11 cellular contexts compared by ENCODE assay signal in genomic region chr2:230124792-230125452, GRCh38. TPM values are rescaled to one million over a fixed set of nuclear protein-coding genes. Genes with fewer than 3 reads are reported as not detected.
DNase-seq lines count a peak whose midpoint lies in the region; ATAC-seq and TF ChIP-seq lines count a peak whose summit lies in the region.
"Had no signal": no experiment of that assay in that cellular context is flagged by ENCODE, and none has a peak within 500 bp of the region (broad histone marks: within the 10 kb centered on the region; RNA-seq: fewer than 3 reads in every experiment).

No MANE protein-coding gene starts in this region.

- no peak overlapping the region for H2BK12ac ChIP-seq in mesenchymal stem cell (ENCODE audit: low read length in 2 of 2)

- no peak overlapping the region for H2AK5ac ChIP-seq in mesenchymal stem cell (ENCODE audit: low read length, severe bottlenecking)

- no peak for TF ChIP-seq EP300 in suprapubic skin (IDR thresholded peaks at IDR 0.05)

- DNase-seq in NB4 (ENCODE audit: low read depth) (peak; percentile 95), left ventricle myocardium superior (peak; percentile 37), mesenchymal stem cell (no peak), suprapubic skin (ENCODE audit: low spot score in 2 of 2) (no peak), germinal center (ENCODE audit: low spot score) (no peak)
- DNase-seq in activated CD4-positive, alpha-beta T cell treated with anti-CD3 and anti-CD28 coated beads, Interleukin-2, amount 50 U/mL, for 48 hours = no peak
- DNase-seq: foreskin keratinocyte had no signal

- peak overlapping the region; percentile 55 to 90 (median 79) for H3K4me2 ChIP-seq in BLaER1 treated with 17β-estradiol and CSF1 and Interleukin-3, amounts not matched to agents 10 nM and 100 nM
- H3K4me2 ChIP-seq in mesenchymal stem cell (ENCODE audit: low read length, poor library complexity, severe bottlenecking) = no peak overlapping the region

- H3K4ac ChIP-seq in mesenchymal stem cell (ENCODE audit: low read depth in 1 of 2, low read length in 2 of 2) = no peak overlapping the region

- no peak overlapping the region for H2AFZ ChIP-seq in mesenchymal stem cell (ENCODE audit: low read depth, low read length)

- no peak overlapping the region for H4K8ac ChIP-seq in mesenchymal stem cell (ENCODE audit: low read length)

- H3K27ac ChIP-seq in BLaER1 treated with 17β-estradiol and CSF1 and Interleukin-3, amounts not matched to agents 10 nM and 100 nM = peak overlapping the region in 9 of 11 experiments; percentile 44 to 72 (median 60); a peak in 18 of 22 replicates
- H3K27ac ChIP-seq in mesenchymal stem cell (ENCODE audit: low read length, poor library complexity, severe bottlenecking) = no peak overlapping the region
- H3K27ac ChIP-seq in suprapubic skin = no peak overlapping the region
- H3K27ac ChIP-seq: foreskin keratinocyte, vagina had no signal

- no peak overlapping the region for H2BK15ac ChIP-seq in mesenchymal stem cell (ENCODE audit: low read depth, poor library complexity, severe bottlenecking)

- no peak overlapping the region for H2BK5ac ChIP-seq in mesenchymal stem cell (ENCODE audit: low read depth, low read length, poor library complexity, severe bottlenecking)

- peak overlapping the region in 5 of 10 experiments; percentile 6 to 47 (median 31); a peak in 7 of 20 replicates for H3K4me3 ChIP-seq in BLaER1 treated with 17β-estradiol and CSF1 and Interleukin-3, amounts not matched to agents 10 nM and 100 nM
- H3K4me3 ChIP-seq in NB4 (ENCODE audit: low read depth, low read length) (peak overlapping the region; percentile 51), mesenchymal stem cell (ENCODE audit: insufficient read depth in 1 of 2, low read depth in 1 of 2, low read length in 2 of 2) (no peak overlapping the region), suprapubic skin (no peak overlapping the region)
- H3K4me3 ChIP-seq: HAP-1, vagina had no signal

- no peaks in the 10 kb centered on the region for H3K27me3 ChIP-seq in BLaER1 treated with 17β-estradiol and CSF1 and Interleukin-3, amounts not matched to agents 10 nM and 100 nM
- no peaks in the 10 kb centered on the region for H3K27me3 ChIP-seq in mesenchymal stem cell (ENCODE audit: control insufficient read depth in 1 of 2, insufficient read depth in 1 of 2, low read length in 2 of 2)
- no peaks in the 10 kb centered on the region for H3K27me3 ChIP-seq in suprapubic skin
- H3K27me3 ChIP-seq: vagina had no signal

- no peak overlapping the region for H4K91ac ChIP-seq in mesenchymal stem cell (ENCODE audit: low read length)

- H3K36me3 ChIP-seq in BLaER1 treated with 17β-estradiol and CSF1 and Interleukin-3, amounts not matched to agents 10 nM and 100 nM = no peaks in the 10 kb centered on the region
- no peaks in the 10 kb centered on the region for H3K36me3 ChIP-seq in mesenchymal stem cell (ENCODE audit: control insufficient read depth in 1 of 2, insufficient read depth in 2 of 2, low read depth in 1 of 2, low read length in 2 of 2)
- no peaks in the 10 kb centered on the region for H3K36me3 ChIP-seq in suprapubic skin
- H3K36me3 ChIP-seq: HAP-1, vagina had no signal

- TF ChIP-seq POLR2A in NB4 (IDR thresholded peaks at IDR 0.05; ENCODE audit: extremely low read depth, insufficient read length) (no peak), suprapubic skin (IDR thresholded peaks at IDR 0.05) (no peak)

- H3K9ac ChIP-seq in BLaER1 treated with 17β-estradiol and CSF1 and Interleukin-3, amounts not matched to agents 10 nM and 100 nM = peak overlapping the region in 7 of 11 experiments; percentile 3 to 55 (median 38); a peak in 13 of 22 replicates
- no peak overlapping the region for H3K9ac ChIP-seq in mesenchymal stem cell (ENCODE audit: low read length)

- intact Hi-C loops in left ventricle myocardium superior (cut with micrococcal nuclease) = no loop called here

- ATAC-seq in GM21447 (IDR thresholded peaks at IDR 0.05; ENCODE audit: unreplicated experiment) (peak; percentile 77), left ventricle myocardium superior (peak; percentile 33)
- ATAC-seq: foreskin keratinocyte had no signal

- no peak overlapping the region for H3K23ac ChIP-seq in mesenchymal stem cell (ENCODE audit: low read length in 2 of 2)

- H3K9me3 ChIP-seq in BLaER1 treated with 17β-estradiol and CSF1 and Interleukin-3, amounts not matched to agents 10 nM and 100 nM (replicated peaks in 1 of 11) = peaks cover 0 to 22% (median 14%) of the 10 kb centered on the region in 11 experiments; a peak in 17 of 22 replicates
- H3K9me3 ChIP-seq in mesenchymal stem cell (ENCODE audit: control insufficient read depth, low read length) (peaks cover 3% of the 10 kb centered on the region), suprapubic skin (no peaks in the 10 kb centered on the region)
- H3K9me3 ChIP-seq: HAP-1, vagina had no signal

- no peak overlapping the region for H2BK120ac ChIP-seq in mesenchymal stem cell (ENCODE audit: low read depth, low read length)

- H4K20me1 ChIP-seq in BLaER1 treated with 17β-estradiol and CSF1 and Interleukin-3, amounts not matched to agents 10 nM and 100 nM = no peaks in the 10 kb centered on the region

- no peaks in the 10 kb centered on the region for H3K79me1 ChIP-seq in mesenchymal stem cell (replicated peaks; ENCODE audit: low read length, poor library complexity, severe bottlenecking)

- H3K4me1 ChIP-seq in BLaER1 treated with 17β-estradiol and CSF1 and Interleukin-3, amounts not matched to agents 10 nM and 100 nM = peaks cover 38 to 44% (median 41%) of the 10 kb centered on the region in 10 experiments
- H3K4me1 ChIP-seq in mesenchymal stem cell (ENCODE audit: control insufficient read depth, insufficient read depth, low read depth, low read length) (peaks cover 2% of the 10 kb centered on the region), suprapubic skin (peaks cover 16% of the 10 kb centered on the region)
- H3K4me1 ChIP-seq: foreskin keratinocyte, HAP-1 had no signal

- WGBS in mesenchymal stem cell = 74% methylated on average over 10 of the region's 10 CpGs
- 54% methylated on average over 10 of the region's 10 CpGs for WGBS in suprapubic skin

- H3K14ac ChIP-seq in mesenchymal stem cell (ENCODE audit: low read length in 2 of 2) = no peak overlapping the region

- TF ChIP-seq CTCF in NB4 (IDR thresholded peaks at IDR 0.05; ENCODE audit: low read depth, low read length) (no peak), suprapubic skin (IDR thresholded peaks at IDR 0.05) (no peak)

- no peak overlapping the region for H3K18ac ChIP-seq in mesenchymal stem cell (ENCODE audit: low read depth in 1 of 2, low read length in 2 of 2)

RNA-seq across cellular contexts. Expression of gene SLC16A14, which starts 56.2 kb away (rescaled TPM):
- 4.0 TPM for total RNA-seq in left ventricle myocardium superior
- polyA plus RNA-seq in mesenchymal stem cell (2013, experiment 1 of 2) = 2.2 TPM
- polyA plus RNA-seq in mesenchymal stem cell (2013, experiment 2 of 2) = 2.3 TPM
- 10 to 100 TPM in 3 of 4 donors, 1 to 10 TPM in 1; 9.2 to 18.2 (median 11.6) TPM for total RNA-seq in suprapubic skin

Comparison
In these comparisons a context has a peak if more than half of its experiments do, and no peak if none do; other contexts are left out.
1. H3K27ac ChIP-seq: peak in BLaER1 treated with 17β-estradiol and CSF1 and Interleukin-3, amounts not matched to agents 10 nM and 100 nM (9 of 11); none in mesenchymal stem cell (single experiment) and suprapubic skin (single experiment).
2. DNase-seq: peak in NB4 (single experiment) and left ventricle myocardium superior (single experiment); none in mesenchymal stem cell (single experiment), suprapubic skin (0 of 2), germinal center (single experiment) and activated CD4-positive, alpha-beta T cell treated with anti-CD3 and anti-CD28 coated beads, Interleukin-2, amount 50 U/mL, for 48 hours (0 of 2).